Comparison of ENCODE assay signal across 3 cellular contexts in the genomic region with DNA sequence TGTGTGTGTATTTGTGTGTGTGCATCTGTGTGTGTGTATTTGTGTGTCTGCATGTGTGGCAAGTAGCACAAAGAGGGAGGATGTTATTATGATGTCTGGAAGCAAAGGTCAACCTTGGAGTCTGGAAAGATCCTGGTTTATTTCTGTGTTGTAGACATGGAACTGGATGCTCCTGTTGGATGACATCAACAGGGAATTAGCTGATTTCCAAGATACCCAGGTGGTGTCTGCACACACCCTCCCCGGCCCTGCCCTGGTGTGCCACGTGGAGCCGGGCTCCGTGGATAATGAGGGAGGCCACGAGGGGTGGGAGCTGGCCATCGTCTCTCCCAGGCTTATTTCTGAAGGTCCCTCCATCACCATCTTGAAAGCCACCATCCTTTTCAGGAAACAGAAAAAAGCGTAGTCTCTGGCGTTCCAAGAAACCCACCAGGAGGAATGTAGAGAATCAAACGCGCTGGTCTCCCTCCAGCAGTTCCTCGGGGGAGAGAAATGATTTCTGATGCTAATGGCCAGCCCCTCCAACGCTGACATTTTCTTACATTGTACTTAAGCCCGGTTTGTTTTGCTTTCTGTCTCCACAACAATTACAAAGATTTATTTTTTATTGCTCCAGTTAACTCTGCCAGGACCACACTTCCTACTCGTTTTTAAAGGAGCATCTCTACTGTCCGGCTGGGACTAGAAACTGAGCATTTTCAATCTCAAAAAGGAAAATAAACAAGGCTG.
TF ChIP-seq lines count a peak whose summit lies in the region.

No MANE protein-coding gene starts in this region.

TF ChIP-seq in SK-N-SH, 30 proteins besides CTCF, POLR2A, EP300 and RAD21:
- no peak for TF ChIP-seq RFX5 (IDR thresholded peaks at IDR 0.05; ENCODE audit: low read length)
- TF ChIP-seq FOXJ3 (CRISPR knock-in tag; IDR thresholded peaks at IDR 0.05): no peak
- no peak for TF ChIP-seq MEF2A (IDR thresholded peaks at IDR 0.05; ENCODE audit: borderline replicate concordance, low read depth)
- no peak for TF ChIP-seq RXRA (IDR thresholded peaks at IDR 0.05; ENCODE audit: borderline replicate concordance, low read depth)
- no peak for TF ChIP-seq ELF1 (IDR thresholded peaks at IDR 0.05)
- no peak for TF ChIP-seq EZH2phosphoT487 (IDR thresholded peaks at IDR 0.05; ENCODE audit: borderline replicate concordance, low read depth)
- TF ChIP-seq GABPA (IDR thresholded peaks at IDR 0.05; ENCODE audit: low read depth): no peak
- no peak for TF ChIP-seq FOSL2 (IDR thresholded peaks at IDR 0.05; ENCODE audit: borderline replicate concordance, low read depth)
- no peak for TF ChIP-seq RCOR1 (IDR thresholded peaks at IDR 0.05; ENCODE audit: low read length)
- no peak for TF ChIP-seq PBX3 (IDR thresholded peaks at IDR 0.05)
- no peak for TF ChIP-seq SMC3 (IDR thresholded peaks at IDR 0.05; ENCODE audit: low read depth, low read length)
TF ChIP-seq in SK-N-SH: peak in this region for 0.

TF ChIP-seq in SK-N-SH treated with all-trans-retinoic acid at 6 μM for 48 hours, 23 proteins besides CTCF, POLR2A, EP300 and RAD21:
- TF ChIP-seq RARB (CRISPR knock-in tag; IDR thresholded peaks at IDR 0.05): no peak
- TF ChIP-seq, protein P1, sequence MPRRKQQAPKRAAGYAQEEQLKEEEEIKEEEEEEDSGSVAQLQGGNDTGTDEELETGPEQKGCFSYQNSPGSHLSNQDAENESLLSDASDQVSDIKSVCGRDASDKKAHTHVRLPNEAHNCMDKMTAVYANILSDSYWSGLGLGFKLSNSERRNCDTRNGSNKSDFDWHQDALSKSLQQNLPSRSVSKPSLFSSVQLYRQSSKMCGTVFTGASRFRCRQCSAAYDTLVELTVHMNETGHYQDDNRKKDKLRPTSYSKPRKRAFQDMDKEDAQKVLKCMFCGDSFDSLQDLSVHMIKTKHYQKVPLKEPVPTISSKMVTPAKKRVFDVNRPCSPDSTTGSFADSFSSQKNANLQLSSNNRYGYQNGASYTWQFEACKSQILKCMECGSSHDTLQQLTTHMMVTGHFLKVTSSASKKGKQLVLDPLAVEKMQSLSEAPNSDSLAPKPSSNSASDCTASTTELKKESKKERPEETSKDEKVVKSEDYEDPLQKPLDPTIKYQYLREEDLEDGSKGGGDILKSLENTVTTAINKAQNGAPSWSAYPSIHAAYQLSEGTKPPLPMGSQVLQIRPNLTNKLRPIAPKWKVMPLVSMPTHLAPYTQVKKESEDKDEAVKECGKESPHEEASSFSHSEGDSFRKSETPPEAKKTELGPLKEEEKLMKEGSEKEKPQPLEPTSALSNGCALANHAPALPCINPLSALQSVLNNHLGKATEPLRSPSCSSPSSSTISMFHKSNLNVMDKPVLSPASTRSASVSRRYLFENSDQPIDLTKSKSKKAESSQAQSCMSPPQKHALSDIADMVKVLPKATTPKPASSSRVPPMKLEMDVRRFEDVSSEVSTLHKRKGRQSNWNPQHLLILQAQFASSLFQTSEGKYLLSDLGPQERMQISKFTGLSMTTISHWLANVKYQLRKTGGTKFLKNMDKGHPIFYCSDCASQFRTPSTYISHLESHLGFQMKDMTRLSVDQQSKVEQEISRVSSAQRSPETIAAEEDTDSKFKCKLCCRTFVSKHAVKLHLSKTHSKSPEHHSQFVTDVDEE (CRISPR knock-in tag; IDR thresholded peaks at IDR 0.05): no peak
- TF ChIP-seq TOX (CRISPR knock-in tag; IDR thresholded peaks at IDR 0.05; ENCODE audit: borderline replicate concordance): no peak

TF ChIP-seq in IMR-90, 13 proteins besides CTCF, POLR2A, EP300 and RAD21:
- TF ChIP-seq RCOR1 (IDR thresholded peaks at IDR 0.05; ENCODE audit: insufficient replicate concordance, low read length) (no peak), CHD1 (IDR thresholded peaks at IDR 0.05; ENCODE audit: low read depth, low read length) (no peak), MAZ (IDR thresholded peaks at IDR 0.05; ENCODE audit: borderline replicate concordance, low read depth, low read length) (no peak), RFX5 (IDR thresholded peaks at IDR 0.05; ENCODE audit: low read depth, low read length) (no peak), ELK1 (IDR thresholded peaks at IDR 0.05; ENCODE audit: borderline replicate concordance, low read depth, low read length) (no peak), CEBPB (IDR thresholded peaks at IDR 0.05; ENCODE audit: low read depth, low read length) (no peak), FOS (IDR thresholded peaks at IDR 0.05; ENCODE audit: low read depth, low read length) (no peak), MXI1 (IDR thresholded peaks at IDR 0.05; ENCODE audit: borderline replicate concordance, low read depth, low read length) (no peak), BHLHE40 (IDR thresholded peaks at IDR 0.05; ENCODE audit: low read depth, low read length) (no peak), USF2 (IDR thresholded peaks at IDR 0.05; ENCODE audit: low read depth, low read length) (no peak), MAFK (IDR thresholded peaks at IDR 0.05; ENCODE audit: low read depth, low read length) (no peak), SMC3 (IDR thresholded peaks at IDR 0.05; ENCODE audit: low read depth, low read length) (no peak), NFE2L2 (IDR thresholded peaks at IDR 0.05; ENCODE audit: low read depth, low read length) (no peak)
